Comparison of ENCODE assay signal across 30 cellular contexts in genomic region chr19:17965370-17966114, GRCh38. TPM values are rescaled to one million over a fixed set of nuclear protein-coding genes. Genes with fewer than 3 reads are reported as not detected.
DNase-seq lines count a peak whose midpoint lies in the region; ATAC-seq, FAIRE-seq and TF ChIP-seq lines count a peak whose summit lies in the region.
"Had no signal": no experiment of that assay in that cellular context is flagged by ENCODE, and none has a peak within 500 bp of the region (broad histone marks: within the 10 kb centered on the region; RNA-seq: fewer than 3 reads in every experiment).

No MANE protein-coding gene starts in this region.

- H2AFZ ChIP-seq in endothelial cell of umbilical vein (ENCODE audit: low read depth, low read length) (no peak overlapping the region), neuronal stem cell (ENCODE audit: low read length) (peak overlapping the region; percentile 24)
- H2AFZ ChIP-seq: parathyroid adenoma had no signal

- no peak overlapping the region for H3K23ac ChIP-seq in neuronal stem cell (ENCODE audit: low read depth, low read length, poor library complexity)

- dilution Hi-C loops in endothelial cell of umbilical vein (cut with MboI; ENCODE audit: extremely low pct_ligation_motif_present, low sequenced_read_pairs) = no loop called here

- no peak for DNase-seq in activated CD4-positive, alpha-beta T cell treated with anti-CD3 and anti-CD28 coated beads for 36 hours
- DNase-seq in activated CD4-positive, alpha-beta T cell treated with anti-CD3 and anti-CD28 coated beads, Interleukin-2, amount 50 U/mL, for 4 hours = no peak
- DNase-seq in endothelial cell of umbilical vein (ENCODE audit: low read depth, low spot score) (no peak), neuronal stem cell (ENCODE audit: low spot score) (no peak), left cardiac atrium (no peak), COR-L47 (lab: John Stamatoyannopoulos, UW) (no peak)
- DNase-seq: activated naive CD4-positive, alpha-beta T cell treated with anti-CD3 and anti-CD28 coated beads, Interleukin-2, amount 50 U/mL, for 16 hours; activated T-cell treated with anti-CD3 and anti-CD28 coated beads, Interleukin-2, amount 50 U/mL, for 72 hours; DMS 273 treated with DMSO at 0.1 percent for 48 hours; dorsolateral prefrontal cortex; erythroblast; foreskin fibroblast; HCEC 1CT; hypothalamus; MM.1S; NCI-H1436 treated with DMSO at 0.1 percent for 48 hours; NCI-H2171 treated with DMSO at 0.1 percent for 48 hours; NCI-H774; right lobe of liver; Right ventricle myocardium superior; stomach; transverse colon had no signal

- TF ChIP-seq CTCF in HEK293 (tag by site-specific recombination; IDR thresholded peaks at IDR 0.05) = no peak
- TF ChIP-seq CTCF in endothelial cell of umbilical vein (IDR thresholded peaks at IDR 0.05; ENCODE audit: extremely low read depth in 1 of 2, insufficient read depth in 1 of 2, low read depth in 1 of 2, low read length in 2 of 2) = no peak

- H4K91ac ChIP-seq in neuronal stem cell (ENCODE audit: low read depth, low read length, poor library complexity) = no peak overlapping the region

- no peak for TF ChIP-seq POLR2A in endothelial cell of umbilical vein (IDR thresholded peaks at IDR 0.05; ENCODE audit: low read depth, low read length)

- no CpG with 5 or more reads among the region's 11 CpGs for WGBS in neuronal stem cell (ENCODE audit: extremely low coverage in 2 of 2, insufficient read length in 2 of 2, insufficient replicate concordance in 1 of 2), 2 donors

- H2BK120ac ChIP-seq in neuronal stem cell (ENCODE audit: low read depth, low read length) = no peak overlapping the region

- no peak overlapping the region for H3K4me3 ChIP-seq in HEK293 (ENCODE audit: low read depth, low read length)
- H3K4me3 ChIP-seq in endothelial cell of umbilical vein (replicated peaks in 1 of 3; ENCODE audit: insufficient read depth in 1 of 3, low read depth in 1 of 3, low read length in 3 of 3) = no peak overlapping the region
- no peak overlapping the region for H3K4me3 ChIP-seq in neuronal stem cell (ENCODE audit: low read length in 2 of 2)
- H3K4me3 ChIP-seq: right lobe of liver, stomach, transverse colon had no signal

- H3K4me1 Mint-ChIP-seq in activated CD4-positive, alpha-beta T cell treated with anti-CD3 and anti-CD28 coated beads for 36 hours = peaks cover 3% of the 10 kb centered on the region

- peaks cover 2% of the 10 kb centered on the region for H3K79me1 ChIP-seq in neuronal stem cell (ENCODE audit: low read depth, low read length)

- H4K8ac ChIP-seq in neuronal stem cell (ENCODE audit: low read depth, low read length) = no peak overlapping the region

- H3K27me3 Mint-ChIP-seq in activated CD4-positive, alpha-beta T cell treated with anti-CD3 and anti-CD28 coated beads for 36 hours = peaks cover 28% of the 10 kb centered on the region

- no peak overlapping the region for H3K4ac ChIP-seq in neuronal stem cell (ENCODE audit: low read length)

- H3K4me3 Mint-ChIP-seq in activated CD4-positive, alpha-beta T cell treated with anti-CD3 and anti-CD28 coated beads for 36 hours = no peak overlapping the region
- H3K4me3 Mint-ChIP-seq: activated T-cell treated with anti-CD3 and anti-CD28 coated beads, Interleukin-2, amount 50 U/mL, for 72 hours had no signal

- H3K9ac ChIP-seq in endothelial cell of umbilical vein (replicated peaks; ENCODE audit: extremely low read depth, insufficient read depth, low read length) (no peak overlapping the region), neuronal stem cell (ENCODE audit: low read depth, low read length, poor library complexity) (no peak overlapping the region)
- H3K9ac ChIP-seq: parathyroid adenoma had no signal

- H3K36me3 Mint-ChIP-seq in activated CD4-positive, alpha-beta T cell treated with anti-CD3 and anti-CD28 coated beads for 36 hours (ENCODE audit: low read depth) = no peaks in the 10 kb centered on the region

- no peak overlapping the region for H3K14ac ChIP-seq in neuronal stem cell (ENCODE audit: low read length)

- H3K9me3 Mint-ChIP-seq in activated CD4-positive, alpha-beta T cell treated with anti-CD3 and anti-CD28 coated beads for 36 hours (ENCODE audit: low read depth) = no peaks in the 10 kb centered on the region
- H3K9me3 Mint-ChIP-seq: activated T-cell treated with anti-CD3 and anti-CD28 coated beads, Interleukin-2, amount 50 U/mL, for 72 hours; central memory CD8-positive, alpha-beta T cell had no signal

- no peak overlapping the region for H3K27ac ChIP-seq in HEK293 (ENCODE audit: extremely low read depth, low read depth, low read length)
- H3K27ac ChIP-seq in endothelial cell of umbilical vein (ENCODE audit: insufficient read depth, low read depth, low read length) = no peak overlapping the region
- no peak overlapping the region for H3K27ac ChIP-seq in neuronal stem cell (replicated peaks; ENCODE audit: low read length)
- H3K27ac ChIP-seq: dorsolateral prefrontal cortex, parathyroid adenoma, right lobe of liver, stomach, transverse colon had no signal

- peak; percentile 42 for ATAC-seq in activated CD4-positive, alpha-beta T cell treated with anti-CD3 and anti-CD28 coated beads for 36 hours
- no peak for ATAC-seq in left cardiac atrium
- no peak for ATAC-seq in GM18858 (IDR thresholded peaks at IDR 0.05; ENCODE audit: unreplicated experiment)

- H3K18ac ChIP-seq in neuronal stem cell (ENCODE audit: low read length) = no peak overlapping the region

- no peak overlapping the region for H2BK12ac ChIP-seq in neuronal stem cell (ENCODE audit: low read length)

- POLR2A ChIA-PET in activated CD4-positive, alpha-beta T cell treated with anti-CD3 and anti-CD28 coated beads for 36 hours (lab: Charles Lee) = no interaction called here
- POLR2A ChIA-PET in HEK293 (lab: Yijun Ruan, JAX) = interaction anchor here (0.7 kb wide), 1 partner anchor 33 kb away, joined by 5 read pairs; the partner anchor contains the start of gene CCDC124
- POLR2A ChIA-PET in endothelial cell of umbilical vein (lab: Charles Lee) = no interaction called here

- H2BK15ac ChIP-seq in neuronal stem cell (ENCODE audit: low read length) = peak overlapping the region; percentile 59

- peak overlapping the region; percentile 94 for H2AK5ac ChIP-seq in neuronal stem cell (ENCODE audit: low read depth, low read length)

- H3K36me3 ChIP-seq in HEK293 (ENCODE audit: control insufficient read depth in 2 of 2, insufficient read depth in 1 of 2, low read length in 2 of 2) (no peaks in the 10 kb centered on the region), endothelial cell of umbilical vein (ENCODE audit: control insufficient read depth in 2 of 2, extremely low read depth in 1 of 2, insufficient read depth in 2 of 2, low read length in 2 of 2) (no peaks in the 10 kb centered on the region), neuronal stem cell (replicated peaks in 1 of 2; ENCODE audit: control insufficient read depth in 2 of 2, insufficient read depth in 2 of 2, low read length in 2 of 2) (no peaks in the 10 kb centered on the region)
- H3K36me3 ChIP-seq: right lobe of liver, stomach, transverse colon had no signal

- CTCF ChIA-PET in activated CD4-positive, alpha-beta T cell treated with anti-CD3 and anti-CD28 coated beads for 36 hours (lab: Charles Lee) = interaction anchor here (0.6 to 1.3 kb wide), 4 partner anchors 23 to 345 kb away, joined by 3 to 4 read pairs (median 4); no protein-coding TSS in a partner anchor
- CTCF ChIA-PET in HEK293 (lab: Yijun Ruan, JAX) = interaction anchor here (0.7 to 1.0 kb wide), 3 partner anchors 19 to 183 kb away, joined by 3 to 6 read pairs (median 4); no protein-coding TSS in a partner anchor
- CTCF ChIA-PET in endothelial cell of umbilical vein (lab: Charles Lee) = interaction anchor here (1.1 to 1.4 kb wide), 2 partner anchors 12 to 33 kb away, joined by 3 to 4 read pairs; no protein-coding TSS in a partner anchor

- no peaks in the 10 kb centered on the region for H3K79me2 ChIP-seq in endothelial cell of umbilical vein (ENCODE audit: control insufficient read depth, insufficient read depth, low read length)
- H3K79me2 ChIP-seq: parathyroid adenoma had no signal

- intact Hi-C loops in activated CD4-positive, alpha-beta T cell treated with anti-CD3 and anti-CD28 coated beads for 36 hours (cut with DNase I, micrococcal nuclease) = no loop called here
- intact Hi-C loops in endothelial cell of umbilical vein (cut with micrococcal nuclease) = no loop called here
- intact Hi-C loops in left cardiac atrium (cut with DNase I) = no loop called here

- peaks cover 14 to 18% of the 10 kb centered on the region in 2 experiments for H3K27me3 ChIP-seq in endothelial cell of umbilical vein (ENCODE audit: control insufficient read depth in 2 of 2, insufficient read depth in 2 of 2, low read length in 2 of 2)
- H3K27me3 ChIP-seq in neuronal stem cell (ENCODE audit: control insufficient read depth in 3 of 3, insufficient read depth in 3 of 3, low read depth in 1 of 3, low read length in 3 of 3) = peaks cover 0 to 30% (median 11%) of the 10 kb centered on the region in 3 experiments

- H3K9me3 ChIP-seq in HEK293 (ENCODE audit: control insufficient read depth, insufficient read depth, low read depth, low read length) (no peaks in the 10 kb centered on the region), endothelial cell of umbilical vein (replicated peaks; ENCODE audit: control insufficient read depth, insufficient read depth, low read length) (no peaks in the 10 kb centered on the region), neuronal stem cell (replicated peaks in 1 of 2; ENCODE audit: control insufficient read depth in 2 of 2, insufficient read depth in 1 of 2, low read depth in 1 of 2, low read length in 2 of 2) (no peaks in the 10 kb centered on the region)
- H3K9me3 ChIP-seq: right lobe of liver, stomach, transverse colon had no signal

- peak; percentile 18 for FAIRE-seq in endothelial cell of umbilical vein (lab: Jason Lieb, UNC)
- FAIRE-seq: G401.6, GM18507 had no signal

- no peak overlapping the region for H3K27ac Mint-ChIP-seq in activated CD4-positive, alpha-beta T cell treated with anti-CD3 and anti-CD28 coated beads for 36 hours
- H3K27ac Mint-ChIP-seq: activated T-cell treated with anti-CD3 and anti-CD28 coated beads, Interleukin-2, amount 50 U/mL, for 72 hours had no signal

- H3K4me2 ChIP-seq in endothelial cell of umbilical vein (ENCODE audit: insufficient read depth, low read length) (no peak overlapping the region), neuronal stem cell (ENCODE audit: insufficient read depth, low read length, poor library complexity, severe bottlenecking) (no peak overlapping the region)

- no TSS peak for BruUV-seq in endothelial cell of umbilical vein (replicated peaks; lab: Mats Ljungman, UMichigan)

- no peaks in the 10 kb centered on the region for H4K20me1 ChIP-seq in endothelial cell of umbilical vein (replicated peaks; ENCODE audit: control insufficient read depth, extremely low read depth, insufficient read depth, low read length)

- no peaks in the 10 kb centered on the region for H3K9me1 ChIP-seq in endothelial cell of umbilical vein (replicated peaks; ENCODE audit: control insufficient read depth, extremely low read depth, insufficient read depth, low read length)

- H3K4me1 ChIP-seq in HEK293 (ENCODE audit: control insufficient read depth, insufficient read depth, low read length) = no peaks in the 10 kb centered on the region
- peaks cover 6% of the 10 kb centered on the region for H3K4me1 ChIP-seq in endothelial cell of umbilical vein (ENCODE audit: control insufficient read depth, extremely low read depth, insufficient read depth, low read length)
- H3K4me1 ChIP-seq in neuronal stem cell (ENCODE audit: control insufficient read depth in 2 of 2, insufficient read depth in 1 of 2, low read depth in 1 of 2, low read length in 2 of 2) = peaks cover 13 to 18% of the 10 kb centered on the region in 2 donors
- H3K4me1 ChIP-seq: parathyroid adenoma, right lobe of liver, transverse colon had no signal

- H2BK5ac ChIP-seq in neuronal stem cell (ENCODE audit: low read length) = peak overlapping the region; percentile 77

RNA-seq across cellular contexts. Expression of gene KCNN1, which starts 1.4 kb away (rescaled TPM):
- total RNA-seq in activated CD4-positive, alpha-beta T cell treated with anti-CD3 and anti-CD28 coated beads for 36 hours = under 1 TPM in 1 of 2 experiments, not detected in 1; 0.05 TPM
- total RNA-seq in endothelial cell of umbilical vein (0.32 and 0.80 TPM in 2 replicates), left cardiac atrium (1 to 10 TPM; 1.7 to 1.8 TPM)
- 0.18 TPM in 2 replicates for polyA plus RNA-seq in endothelial cell of umbilical vein
- polyA plus RNA-seq in endothelial cell of umbilical vein (2011; cell fraction: cytosol; rRNA removed) = 0.13 TPM in 2 replicates
- not detected in 2 replicates for polyA plus RNA-seq in endothelial cell of umbilical vein (2011; cell fraction: nucleus; rRNA removed)
- 0.40 and 0.93 TPM in 2 replicates for polyA plus RNA-seq in endothelial cell of umbilical vein (2012)
- 0.41 TPM in 1 of 2 replicates, not detected in the other for polyA minus RNA-seq in endothelial cell of umbilical vein
- 2.6 TPM for polyA minus RNA-seq in endothelial cell of umbilical vein (2011; cell fraction: cytosol; rRNA and poly(A)+ RNA removed)
- polyA minus RNA-seq in endothelial cell of umbilical vein (2011; cell fraction: nucleus; rRNA and poly(A)+ RNA removed) = not detected in 2 replicates
- 8.4 TPM for polyA plus RNA-seq in neuronal stem cell (2013, experiment 1 of 2)
- polyA plus RNA-seq in neuronal stem cell (2013, experiment 2 of 2) = 7.4 TPM
- total RNA-seq: A172, myocyte, right lobe of liver, Right ventricle myocardium superior, stomach had no signal

RNA-seq across cellular contexts. Expression of gene CCDC124, which starts 32.7 kb away (rescaled TPM):
- total RNA-seq in activated CD4-positive, alpha-beta T cell treated with anti-CD3 and anti-CD28 coated beads for 36 hours = 100 to 1,000 TPM in 1 of 2 experiments, 10 to 100 TPM in 1; 99.3 to 131 TPM
- total RNA-seq in endothelial cell of umbilical vein (115 and 123 TPM in 2 replicates), left cardiac atrium (10 to 100 TPM; 74.5 to 86.8 TPM)
- polyA plus RNA-seq in endothelial cell of umbilical vein = 101 and 128 TPM in 2 replicates
- 76.7 and 119 TPM in 2 replicates for polyA plus RNA-seq in endothelial cell of umbilical vein (2011; cell fraction: cytosol; rRNA removed)
- polyA plus RNA-seq in endothelial cell of umbilical vein (2011; cell fraction: nucleus; rRNA removed) = 41.4 and 51.7 TPM in 2 replicates
- polyA plus RNA-seq in endothelial cell of umbilical vein (2012) = 85.4 and 149 TPM in 2 replicates
- 8.9 and 11.6 TPM in 2 replicates for polyA minus RNA-seq in endothelial cell of umbilical vein
- 32.0 TPM for polyA minus RNA-seq in endothelial cell of umbilical vein (2011; cell fraction: cytosol; rRNA and poly(A)+ RNA removed)
- 3.8 and 14.5 TPM in 2 replicates for polyA minus RNA-seq in endothelial cell of umbilical vein (2011; cell fraction: nucleus; rRNA and poly(A)+ RNA removed)
- 88.1 TPM for polyA plus RNA-seq in neuronal stem cell (2013, experiment 1 of 2)
- 85.6 TPM for polyA plus RNA-seq in neuronal stem cell (2013, experiment 2 of 2)

RNA-seq across cellular contexts. Expression of gene ARRDC2, which starts 42.4 kb away (rescaled TPM):
- 10 to 100 TPM; 13.5 to 21.7 TPM for total RNA-seq in activated CD4-positive, alpha-beta T cell treated with anti-CD3 and anti-CD28 coated beads for 36 hours
- total RNA-seq in endothelial cell of umbilical vein = 17.2 and 17.4 TPM in 2 replicates
- 10.2 and 12.4 TPM in 2 replicates for polyA plus RNA-seq in endothelial cell of umbilical vein
- 8.4 and 9.5 TPM in 2 replicates for polyA plus RNA-seq in endothelial cell of umbilical vein (2011; cell fraction: cytosol; rRNA removed)
- 20.7 and 22.0 TPM in 2 replicates for polyA plus RNA-seq in endothelial cell of umbilical vein (2011; cell fraction: nucleus; rRNA removed)
- 6.3 and 10.6 TPM in 2 replicates for polyA plus RNA-seq in endothelial cell of umbilical vein (2012)
- 6.0 and 8.6 TPM in 2 replicates for polyA minus RNA-seq in endothelial cell of umbilical vein
- 14.2 TPM for polyA minus RNA-seq in endothelial cell of umbilical vein (2011; cell fraction: cytosol; rRNA and poly(A)+ RNA removed)
- 9.4 and 13.4 TPM in 2 replicates for polyA minus RNA-seq in endothelial cell of umbilical vein (2011; cell fraction: nucleus; rRNA and poly(A)+ RNA removed)
- 0.81 TPM for polyA plus RNA-seq in neuronal stem cell (2013, experiment 1 of 2)
- polyA plus RNA-seq in neuronal stem cell (2013, experiment 2 of 2) = 0.75 TPM
- 10 to 100 TPM; 14.8 to 21.6 TPM for total RNA-seq in left cardiac atrium
